1 cellular context compared by ENCODE assay signal in genomic region chr12:82517027-82517426, GRCh38.
TF ChIP-seq lines count a peak whose summit lies in the region.

No MANE protein-coding gene starts in this region.

TF ChIP-seq in H1, 55 proteins besides CTCF, POLR2A, EP300 and RAD21:
- TF ChIP-seq CHD7 (IDR thresholded peaks at IDR 0.05; ENCODE audit: insufficient replicate concordance, low read length) (no peak), HDAC2 (IDR thresholded peaks at IDR 0.05; ENCODE audit: borderline replicate concordance in 1 of 2, low read depth in 2 of 2, low read length in 2 of 2) (no peak), GABPA (IDR thresholded peaks at IDR 0.05; ENCODE audit: borderline replicate concordance, insufficient read depth, low read length) (no peak), TAF7 (optimal IDR thresholded peaks at IDR 0.05; ENCODE audit: borderline replicate concordance, low read depth, low read length) (no peak), CHD1 (IDR thresholded peaks at IDR 0.05; ENCODE audit: low read depth, low read length) (no peak), EZH2 (IDR thresholded peaks at IDR 0.05; ENCODE audit: low read depth, low read length, severe bottlenecking) (no peak), MAFK (IDR thresholded peaks at IDR 0.05; ENCODE audit: low read depth, low read length) (no peak), KDM4A (IDR thresholded peaks at IDR 0.05; ENCODE audit: low read depth, low read length, severe bottlenecking) (no peak), ASH2L (IDR thresholded peaks at IDR 0.05; ENCODE audit: low read length) (no peak), CBX5 (IDR thresholded peaks at IDR 0.05; ENCODE audit: low read depth, low read length) (no peak), CTBP2 (IDR thresholded peaks at IDR 0.05; ENCODE audit: borderline replicate concordance, insufficient read depth, insufficient read length, low read length) (no peak)
